In genomic region chr22:20885017-20885556, GRCh38 we compare ENCODE assay signal across 7 cellular contexts. TPM values are rescaled to one million over a fixed set of nuclear protein-coding genes. Genes with fewer than 3 reads are reported as not detected.
A peak's percentile ranks its signal among the peaks of the same experiment; 100 is the strongest.
DNase-seq lines count a peak whose midpoint lies in the region; ATAC-seq and TF ChIP-seq lines count a peak whose summit lies in the region.

No MANE protein-coding gene starts in this region.

- H3K27me3 Mint-ChIP-seq in glutamatergic neuron (ENCODE audit: unreplicated experiment) (peaks cover 5% of the 10 kb centered on the region), progenitor cell of endocrine pancreas (no peaks in the 10 kb centered on the region)

- RAD21 ChIA-PET in HCT116 (lab: Charles Lee; ENCODE audit: low non-redundant PET in 1 of 2, low total read pairs in 2 of 2, uncharacterized antibody in 2 of 2, unreplicated experiment in 2 of 2) = interaction anchor here in 1 of 2 experiments (0.8 to 1.4 kb wide), 3 partner anchors 72 to 89 kb away, joined by 3 to 5 read pairs (median 3); no protein-coding TSS in a partner anchor

- H4K20me1 ChIP-seq in HCT116 (ENCODE audit: insufficient read depth) = no peaks in the 10 kb centered on the region

- H3K79me2 ChIP-seq in HCT116 (ENCODE audit: insufficient read depth, low read length) = no peaks in the 10 kb centered on the region

- no peak overlapping the region for H3K4me3 Mint-ChIP-seq in glutamatergic neuron (ENCODE audit: unreplicated experiment)
- H3K4me3 Mint-ChIP-seq in progenitor cell of endocrine pancreas (ENCODE audit: low read depth) = no peak overlapping the region

- CTCF ChIA-PET in HCT116 (lab: Charles Lee) = interaction anchor here (0.8 to 2.2 kb wide), 20 partner anchors 10 to 218 kb away, joined by 3 to 21 read pairs (median 5); partner anchors contain the start of genes CRKL and LZTR1

- TF ChIP-seq RAD21 in HCT116 (IDR thresholded peaks at IDR 0.05; ENCODE audit: low read depth) = no peak

- H3K27ac ChIP-seq in HCT116 (ENCODE audit: low read depth, low read length) = peak overlapping the region; percentile 8; the same call in 1 of the 2 replicates
- H3K27ac ChIP-seq in VCaP = peak overlapping the region; percentile 94
- H3K27ac ChIP-seq in suprapubic skin = no peak overlapping the region

- 78% methylated on average over 8 of the region's 8 CpGs for WGBS in suprapubic skin

- H3K4me1 Mint-ChIP-seq in glutamatergic neuron (ENCODE audit: low read depth, unreplicated experiment) (peaks cover 18% of the 10 kb centered on the region), progenitor cell of endocrine pancreas (ENCODE audit: low read depth) (peaks cover 6% of the 10 kb centered on the region)

- TF ChIP-seq POLR2A in HCT116 (IDR thresholded peaks at IDR 0.05; ENCODE audit: borderline replicate concordance, extremely low read depth, insufficient read depth, insufficient read length) = no peak
- no peak for TF ChIP-seq POLR2A in suprapubic skin (IDR thresholded peaks at IDR 0.05)

- intact Hi-C loops in HCT116 (cut with micrococcal nuclease) = loop anchor here (1.0 kb wide), 1 partner anchor 71 kb away; no protein-coding TSS in a partner anchor

- H3K27me3 ChIP-seq in HCT116 (ENCODE audit: insufficient read depth, low read length) = no peaks in the 10 kb centered on the region
- no peaks in the 10 kb centered on the region for H3K27me3 ChIP-seq in suprapubic skin

- no peaks in the 10 kb centered on the region for H3K9me3 ChIP-seq in HCT116 (ENCODE audit: control insufficient read depth in 1 of 2, insufficient read depth in 1 of 2, low read depth in 1 of 2, low read length in 2 of 2)
- no peaks in the 10 kb centered on the region for H3K9me3 ChIP-seq in suprapubic skin

- H3K9me2 ChIP-seq in HCT116 (ENCODE audit: insufficient read depth) = no peaks in the 10 kb centered on the region

- no TSS peak for BruUV-seq in HCT116 (replicated peaks; lab: Mats Ljungman, UMichigan)

- H3K4me1 ChIP-seq in HCT116 (ENCODE audit: control insufficient read depth in 1 of 2, insufficient read depth in 2 of 2, low read length in 2 of 2) = peaks cover 3 to 20% of the 10 kb centered on the region in 2 experiments; a peak in 3 of 4 replicates
- H3K4me1 ChIP-seq in suprapubic skin = peaks cover 5% of the 10 kb centered on the region

- H3K4me3 ChIP-seq in HCT116 (replicated peaks in 1 of 2; ENCODE audit: low read depth in 1 of 2, low read length in 2 of 2) (no peak overlapping the region), suprapubic skin (no peak overlapping the region)

- H3K27ac Mint-ChIP-seq in glutamatergic neuron (ENCODE audit: unreplicated experiment) (peak overlapping the region; percentile 24), progenitor cell of endocrine pancreas (peak overlapping the region; percentile 92)

- H3K36me3 Mint-ChIP-seq in glutamatergic neuron (ENCODE audit: unreplicated experiment) (no peaks in the 10 kb centered on the region), progenitor cell of endocrine pancreas (ENCODE audit: insufficient read depth) (peaks cover 24% of the 10 kb centered on the region)

- H3K9ac ChIP-seq in HCT116 (ENCODE audit: low read length) = no peak overlapping the region

- DNase-seq in HCT116 (ENCODE audit: low read depth, low spot score) (no peak), glutamatergic neuron (no peak), progenitor cell of endocrine pancreas (ENCODE audit: low spot score, unreplicated experiment) (no peak), NCI-H2171 treated with DMSO at 0.1 percent for 48 hours (lab: John Stamatoyannopoulos, UW) (no peak), suprapubic skin (ENCODE audit: low spot score in 2 of 2) (no peak)

- no peak for TF ChIP-seq CTCF in HCT116 (IDR thresholded peaks at IDR 0.05 in 2 of 3, conservative IDR thresholded peaks at IDR 0.05 in 1 of 3; ENCODE audit: borderline replicate concordance in 1 of 3, insufficient read depth in 1 of 3, low read depth in 2 of 3, low read length in 2 of 3)
- TF ChIP-seq CTCF in VCaP (conservative IDR thresholded peaks at IDR 0.05) = no peak
- TF ChIP-seq CTCF in glutamatergic neuron (IDR thresholded peaks at IDR 0.05; ENCODE audit: partially characterized antibody, unreplicated experiment) = no peak
- no peak for TF ChIP-seq CTCF in progenitor cell of endocrine pancreas (IDR thresholded peaks at IDR 0.05; ENCODE audit: unreplicated experiment)
- no peak for TF ChIP-seq CTCF in suprapubic skin (IDR thresholded peaks at IDR 0.05)

- peaks cover 12% of the 10 kb centered on the region for H3K9me3 Mint-ChIP-seq in glutamatergic neuron (ENCODE audit: unreplicated experiment)
- H3K9me3 Mint-ChIP-seq in progenitor cell of endocrine pancreas (ENCODE audit: low read depth) = no peaks in the 10 kb centered on the region

- H3K36me3 ChIP-seq in HCT116 (ENCODE audit: control insufficient read depth in 1 of 2, insufficient read depth in 2 of 2, low read length in 2 of 2) (peaks cover 0 to 10% of the 10 kb centered on the region in 2 experiments; a peak in 3 of 4 replicates), suprapubic skin (peaks cover 83% of the 10 kb centered on the region)

- POLR2A ChIA-PET in HCT116 (lab: Charles Lee) = interaction anchor here (1.0 to 1.4 kb wide), 3 partner anchors 72 to 117 kb away, joined by 4 read pairs; partner anchors contain the start of genes LZTR1 and THAP7

- no peak overlapping the region for H2AFZ ChIP-seq in HCT116 (ENCODE audit: low read depth, low read length, poor library complexity, severe bottlenecking)

- H3K4me2 ChIP-seq in HCT116 (ENCODE audit: low read length) = peak overlapping the region; percentile 45; the same call in 1 of the 2 replicates

- no peak for TF ChIP-seq EP300 in suprapubic skin (IDR thresholded peaks at IDR 0.05)

- ATAC-seq in HCT116 (peak; percentile 35; the same call in 1 of the 2 replicates), HG03521 (IDR thresholded peaks at IDR 0.05; ENCODE audit: unreplicated experiment) (no peak)

TF ChIP-seq in HCT116, 20 proteins besides CTCF, POLR2A, EP300 and RAD21 (continues in another document):
- no peak for TF ChIP-seq TCF7L2 (IDR thresholded peaks at IDR 0.05; ENCODE audit: borderline replicate concordance, extremely low read depth, insufficient read depth, insufficient read length)
- no peak for TF ChIP-seq CEBPB (IDR thresholded peaks at IDR 0.05; ENCODE audit: low read depth)
- TF ChIP-seq SIN3A (IDR thresholded peaks at IDR 0.05; ENCODE audit: low read depth) = no peak
- no peak for TF ChIP-seq ZBTB33 (IDR thresholded peaks at IDR 0.05; ENCODE audit: extremely low read depth, insufficient replicate concordance, low read length)
- TF ChIP-seq ZNF274 (IDR thresholded peaks at IDR 0.05; ENCODE audit: low read depth, low read length) = no peak
- no peak for TF ChIP-seq POLR2AphosphoS5 (IDR thresholded peaks at IDR 0.05; ENCODE audit: low read depth, low read length)
- TF ChIP-seq ATF3 (IDR thresholded peaks at IDR 0.05) = no peak
- TF ChIP-seq SP1 (IDR thresholded peaks at IDR 0.05; ENCODE audit: low read depth) = no peak
- no peak for TF ChIP-seq YY1 (IDR thresholded peaks at IDR 0.05; ENCODE audit: extremely low read depth, insufficient replicate concordance, low read depth, low read length)
- TF ChIP-seq SRF (IDR thresholded peaks at IDR 0.05; ENCODE audit: low read depth) = no peak
- no peak for TF ChIP-seq CBX3 (IDR thresholded peaks at IDR 0.05; ENCODE audit: low read depth)

RNA-seq across cellular contexts. Expression of gene SNAP29, which starts 26.3 kb away (rescaled TPM):
- total RNA-seq in HCT116 (2021; ENCODE audit: unreplicated experiment) (27.3 TPM), glutamatergic neuron (ENCODE audit: unreplicated experiment) (22.9 TPM), progenitor cell of endocrine pancreas (20.4 and 20.6 TPM in 2 replicates), suprapubic skin (10 to 100 TPM; 19.1 to 29.8 (median 22.8) TPM)
- 16.8 and 22.0 TPM in 2 replicates for polyA plus RNA-seq in HCT116 (2012)

RNA-seq across cellular contexts. Expression of gene PI4KA, which starts 26.5 kb away (rescaled TPM):
- total RNA-seq in HCT116 (2021; ENCODE audit: unreplicated experiment) = 59.6 TPM
- 44.0 and 48.4 TPM in 2 replicates for polyA plus RNA-seq in HCT116 (2012)
- total RNA-seq in glutamatergic neuron (ENCODE audit: unreplicated experiment) = 165 TPM
- 125 and 140 TPM in 2 replicates for total RNA-seq in progenitor cell of endocrine pancreas
- 100 to 1,000 TPM in 1 of 4 donors, 10 to 100 TPM in 3; 44.7 to 136 (median 67.7) TPM for total RNA-seq in suprapubic skin

RNA-seq across cellular contexts. Expression of gene CRKL, which starts 32.1 kb away (rescaled TPM):
- total RNA-seq in HCT116 (2021; ENCODE audit: unreplicated experiment) (87.7 TPM), glutamatergic neuron (ENCODE audit: unreplicated experiment) (59.6 TPM), progenitor cell of endocrine pancreas (81.4 and 86.3 TPM in 2 replicates), suprapubic skin (10 to 100 TPM; 52.7 to 75.3 (median 71.9) TPM)
- 44.2 and 49.3 TPM in 2 replicates for polyA plus RNA-seq in HCT116 (2012)
